In the genomic region with DNA sequence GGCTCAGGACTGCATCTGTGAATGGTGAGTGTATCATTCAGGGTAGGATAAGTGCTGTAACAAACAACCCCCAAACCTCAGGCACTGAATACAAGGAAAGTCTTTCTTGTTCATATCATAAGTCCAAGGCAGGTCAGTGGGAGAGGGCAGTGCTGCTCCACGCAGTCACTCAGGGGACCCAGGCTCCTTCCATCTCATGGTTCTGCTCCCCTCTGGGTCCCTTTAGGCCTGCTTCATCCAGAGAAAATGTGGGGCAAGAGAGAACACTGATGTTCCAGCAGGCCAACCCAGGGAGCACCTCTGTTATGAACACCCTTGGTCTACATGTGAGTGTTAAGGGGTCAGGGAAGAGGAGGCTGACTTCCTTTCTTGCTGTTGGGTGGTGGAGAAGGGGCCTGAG, we compare ENCODE assay signal across 22 cellular contexts.
DNase-seq lines count a peak whose midpoint lies in the region; ATAC-seq and TF ChIP-seq lines count a peak whose summit lies in the region.
"Had no signal": no experiment of that assay in that cellular context is flagged by ENCODE, and none has a peak within 500 bp of the region (broad histone marks: within the 10 kb centered on the region; RNA-seq: fewer than 3 reads in every experiment).

No MANE protein-coding gene starts in this region.

- H3K9me3 Mint-ChIP-seq in natural killer cell treated with Interleukin-12 subunit alpha and Interleukin-12 subunit beta and Interleukin-15 and Interleukin-18, amount 100 ng/mL, for 72 hours = no peaks in the 10 kb centered on the region
- H3K9me3 Mint-ChIP-seq in natural killer cell (no peaks in the 10 kb centered on the region), endodermal cell (no peaks in the 10 kb centered on the region), CD14-positive monocyte (no peaks in the 10 kb centered on the region)
- H3K9me3 Mint-ChIP-seq: CD4-positive, alpha-beta memory T cell; GM23338; H9 had no signal

- no peak overlapping the region for H3K27ac ChIP-seq in endodermal cell (ENCODE audit: low read depth, low read length)
- H3K27ac ChIP-seq: A549; BLaER1 treated with 17β-estradiol and CSF1 and Interleukin-3, amounts not matched to agents 10 nM and 100 nM had no signal

- WGBS in endodermal cell (ENCODE audit: insufficient coverage in 1 of 2, insufficient read length in 1 of 2), 2 experiments = 83 to 95% methylated on average over 1 of the region's 1 CpG

- H3K27me3 ChIP-seq in endodermal cell (ENCODE audit: control insufficient read depth, insufficient read depth, low read length, poor library complexity, severe bottlenecking) = peaks cover 4% of the 10 kb centered on the region
- H3K27me3 ChIP-seq: BE2C; BLaER1 treated with 17β-estradiol and CSF1 and Interleukin-3, amounts not matched to agents 10 nM and 100 nM had no signal

- H3K9me3 ChIP-seq in endodermal cell (ENCODE audit: control insufficient read depth, low read length) = no peaks in the 10 kb centered on the region
- H3K9me3 ChIP-seq: A549; BE2C; BLaER1 treated with 17β-estradiol and CSF1 and Interleukin-3, amounts not matched to agents 10 nM and 100 nM had no signal

- no peaks in the 10 kb centered on the region for H3K36me3 ChIP-seq in endodermal cell (ENCODE audit: control insufficient read depth, insufficient read depth, low read length)
- H3K36me3 ChIP-seq: BE2C; BLaER1 treated with 17β-estradiol and CSF1 and Interleukin-3, amounts not matched to agents 10 nM and 100 nM had no signal

- no peak overlapping the region for H3K9ac ChIP-seq in endodermal cell (ENCODE audit: extremely low read depth, low read length, poor library complexity, severe bottlenecking)
- H3K9ac ChIP-seq: BLaER1 treated with 17β-estradiol and CSF1 and Interleukin-3, amounts not matched to agents 10 nM and 100 nM had no signal

- intact Hi-C loops in natural killer cell (cut with micrococcal nuclease) (no loop called here), sciatic nerve (cut with DNase I) (no loop called here), CD14-positive monocyte (cut with micrococcal nuclease) (no loop called here)

- no peak overlapping the region for H3K27ac Mint-ChIP-seq in natural killer cell treated with Interleukin-12 subunit alpha and Interleukin-12 subunit beta and Interleukin-15 and Interleukin-18, amount 100 ng/mL, for 72 hours
- H3K27ac Mint-ChIP-seq in natural killer cell (no peak overlapping the region), endodermal cell (no peak overlapping the region), CD14-positive monocyte (no peak overlapping the region)
- H3K27ac Mint-ChIP-seq: CD4-positive, alpha-beta memory T cell; GM23338; H9 had no signal

- peak; percentile 7 to 28 for ATAC-seq in natural killer cell treated with Interleukin-12 subunit alpha and Interleukin-12 subunit beta and Interleukin-15 and Interleukin-18, amount 100 ng/mL, for 72 hours
- no peak for ATAC-seq in natural killer cell
- no peak for ATAC-seq in sciatic nerve
- no peak for ATAC-seq in HG03460 (IDR thresholded peaks at IDR 0.05; ENCODE audit: unreplicated experiment)
- ATAC-seq: A549, GM23338, HCT116 had no signal

- H3K4me3 Mint-ChIP-seq in natural killer cell treated with Interleukin-12 subunit alpha and Interleukin-12 subunit beta and Interleukin-15 and Interleukin-18, amount 100 ng/mL, for 72 hours = no peak overlapping the region
- H3K4me3 Mint-ChIP-seq in natural killer cell = no peak overlapping the region
- no peak overlapping the region for H3K4me3 Mint-ChIP-seq in endodermal cell
- H3K4me3 Mint-ChIP-seq in CD14-positive monocyte = no peak overlapping the region
- H3K4me3 Mint-ChIP-seq: CD4-positive, alpha-beta memory T cell; GM23338; H9 had no signal

- no peaks in the 10 kb centered on the region for H3K36me3 Mint-ChIP-seq in natural killer cell treated with Interleukin-12 subunit alpha and Interleukin-12 subunit beta and Interleukin-15 and Interleukin-18, amount 100 ng/mL, for 72 hours
- H3K36me3 Mint-ChIP-seq in natural killer cell (no peaks in the 10 kb centered on the region), endodermal cell (ENCODE audit: low read depth) (no peaks in the 10 kb centered on the region), CD14-positive monocyte (no peaks in the 10 kb centered on the region)
- H3K36me3 Mint-ChIP-seq: CD4-positive, alpha-beta memory T cell had no signal

- no peak for DNase-seq in natural killer cell treated with Interleukin-12 subunit alpha and Interleukin-12 subunit beta and Interleukin-15 and Interleukin-18, amount 100 ng/mL, for 72 hours (ENCODE audit: low spot score)
- no peak for DNase-seq in natural killer cell
- DNase-seq in endodermal cell = peak; percentile 16
- DNase-seq in sciatic nerve (ENCODE audit: low spot score) = peak; percentile 14
- DNase-seq in NAMALWA (ENCODE audit: low spot score) = no peak
- no peak for DNase-seq in CD14-positive monocyte (ENCODE audit: low spot score)
- DNase-seq: 8988T; ACHN; AML-193; BE2C; Calu3; CD4-positive, alpha-beta memory T cell; COR-L47; DMS53; DMS79 treated with DMSO at 0.1 percent for 48 hours; GF-D8; H9 had no signal

- H3K4me1 ChIP-seq in endodermal cell (ENCODE audit: control insufficient read depth, insufficient read depth, low read length) = no peaks in the 10 kb centered on the region
- H3K4me1 ChIP-seq: A549; BE2C; BLaER1 treated with 17β-estradiol and CSF1 and Interleukin-3, amounts not matched to agents 10 nM and 100 nM had no signal

- H3K4me1 Mint-ChIP-seq in natural killer cell treated with Interleukin-12 subunit alpha and Interleukin-12 subunit beta and Interleukin-15 and Interleukin-18, amount 100 ng/mL, for 72 hours (ENCODE audit: low read depth in 2 of 2) = no peaks in the 10 kb centered on the region
- H3K4me1 Mint-ChIP-seq in natural killer cell (no peaks in the 10 kb centered on the region), endodermal cell (peaks cover 9% of the 10 kb centered on the region), CD14-positive monocyte (no peaks in the 10 kb centered on the region)
- H3K4me1 Mint-ChIP-seq: CD4-positive, alpha-beta memory T cell had no signal

- TF ChIP-seq CTCF in natural killer cell (IDR thresholded peaks at IDR 0.05) (no peak), endodermal cell (conservative IDR thresholded peaks at IDR 0.05) (no peak), CD14-positive monocyte (IDR thresholded peaks at IDR 0.05) (no peak)

- peaks cover 24 to 51% of the 10 kb centered on the region in 2 donors for H3K27me3 Mint-ChIP-seq in natural killer cell treated with Interleukin-12 subunit alpha and Interleukin-12 subunit beta and Interleukin-15 and Interleukin-18, amount 100 ng/mL, for 72 hours
- peaks cover 16 to 53% of the 10 kb centered on the region in 2 donors for H3K27me3 Mint-ChIP-seq in natural killer cell (ENCODE audit: low read depth in 2 of 2)
- H3K27me3 Mint-ChIP-seq in endodermal cell (ENCODE audit: insufficient read depth) = peaks cover 24% of the 10 kb centered on the region
- H3K27me3 Mint-ChIP-seq in CD14-positive monocyte (ENCODE audit: low read depth in 3 of 3) = peaks cover 7 to 17% (median 10%) of the 10 kb centered on the region in 3 donors

- no peak overlapping the region for H3K4me3 ChIP-seq in endodermal cell (ENCODE audit: low read length)
- H3K4me3 ChIP-seq: A549; BLaER1 treated with 17β-estradiol and CSF1 and Interleukin-3, amounts not matched to agents 10 nM and 100 nM; GM23338 had no signal

Comparison
In these comparisons a context has a peak if more than half of its experiments do, and no peak if none do; other contexts are left out.
1. ATAC-seq: peak in natural killer cell treated with Interleukin-12 subunit alpha and Interleukin-12 subunit beta and Interleukin-15 and Interleukin-18, amount 100 ng/mL, for 72 hours (2 of 2); none in natural killer cell (0 of 3), sciatic nerve (single experiment) and HG03460 (single experiment).
2. DNase-seq: peak in endodermal cell (single experiment) and sciatic nerve (single experiment); none in natural killer cell treated with Interleukin-12 subunit alpha and Interleukin-12 subunit beta and Interleukin-15 and Interleukin-18, amount 100 ng/mL, for 72 hours (single experiment), natural killer cell (single experiment), NAMALWA (single experiment) and CD14-positive monocyte (single experiment).